Comparison of ENCODE assay signal across 26 cellular contexts in genomic region chr3:15873415-15873814, GRCh38.
"Had no signal": no experiment of that assay in that cellular context is flagged by ENCODE, and none has a peak within 500 bp of the region (broad histone marks: within the 10 kb centered on the region; RNA-seq: fewer than 3 reads in every experiment).

No MANE protein-coding gene starts in this region.

- H3K27ac ChIP-seq: stomach, suprapubic skin, testis, thoracic aorta, thyroid gland, tibial artery, tibial nerve, transverse colon, upper lobe of left lung, upper lobe of right lung, uterus, vagina had no signal

- H3K9me3 ChIP-seq: stomach, suprapubic skin, testis, thoracic aorta, thyroid gland, tibial artery, tibial nerve, transverse colon, upper lobe of left lung, upper lobe of right lung, uterus, vagina had no signal

- ATAC-seq: stimulated activated effector memory CD8-positive, alpha-beta T cell treated with anti-CD3 and anti-CD28 coated beads, Interleukin-12 subunit alpha, Interleukin-12 subunit beta, amount 100 ng/mL, for 72 hours; stimulated activated memory B cell treated with anti-CD40 and anti-IgM and Interleukin-4, amounts not matched to agents 10 μg/mL and 1 μg/mL and 100 μg/mL, for 72 hours; stimulated activated naive B cell treated with anti-CD40 and anti-IgM and Interleukin-4, amounts not matched to agents 10 μg/mL and 1 μg/mL and 100 μg/mL, for 72 hours; stimulated activated naive CD8-positive, alpha-beta T cell treated with anti-CD3 and anti-CD28 coated beads, Interleukin-15, amount 100 ng/mL, for 72 hours; stimulated activated naive CD8-positive, alpha-beta T cell treated with anti-CD3 and anti-CD28 coated beads, Interleukin-15, Interleukin-2, amounts not matched to agents 100 U/mL and 50 U/mL, for 24 hours; upper lobe of right lung had no signal

- H3K27me3 ChIP-seq: stomach, suprapubic skin, testis, thyroid gland, tibial artery, tibial nerve, transverse colon, upper lobe of left lung, upper lobe of right lung, uterus, vagina had no signal

- DNase-seq: stimulated activated CD4-positive, alpha-beta T cell treated with anti-CD3 and anti-CD28 coated beads, Interleukin-2, amount 100 ng/mL, for 24 hours; stimulated activated CD4-positive, alpha-beta T cell treated with anti-CD3 and anti-CD28 coated beads, Interleukin-2, amount 100 ng/mL, for 48 hours; stimulated activated CD4-positive, alpha-beta T cell treated with anti-CD3 and anti-CD28 coated beads, Interleukin-4, amount 100 ng/mL, for 1 hour; stimulated activated CD4-positive, alpha-beta T cell treated with anti-CD3 and anti-CD28 coated beads, Interleukin-4, amount 100 ng/mL, for 24 hours; stimulated activated CD8-positive, alpha-beta memory T cell treated with anti-CD3 and anti-CD28 coated beads, Interleukin-4, amount 100 ng/mL, for 48 hours; stimulated activated naive B cell treated with anti-CD40 and anti-IgM and Interleukin-4, amounts not matched to agents 10 μg/mL and 1 μg/mL and 100 μg/mL, for 72 hours; stimulated activated naive CD4-positive, alpha-beta T cell treated with Interleukin-2 at 50 U/mL for 16 hours; stimulated activated naive CD8-positive, alpha-beta T cell treated with anti-CD3 and anti-CD28 coated beads, Interleukin-15, amount 100 ng/mL, for 72 hours; stimulated activated naive CD8-positive, alpha-beta T cell treated with anti-CD3 and anti-CD28 coated beads, Interleukin-15, Interleukin-2, amounts not matched to agents 100 U/mL and 50 U/mL, for 24 hours; stomach; substantia nigra; testis; thyroid gland; tibial artery; transverse colon; trophoblast cell; upper lobe of left lung; upper lobe of right lung; uterus had no signal

- FAIRE-seq: urothelium cell line had no signal

- H3K4me3 ChIP-seq: stomach, suprapubic skin, testis, thoracic aorta, thyroid gland, tibial artery, tibial nerve, transverse colon, upper lobe of left lung, upper lobe of right lung, uterus, vagina had no signal

- H3K4me1 ChIP-seq: stomach, suprapubic skin, testis, thyroid gland, tibial artery, tibial nerve, transverse colon, upper lobe of left lung, upper lobe of right lung, uterus, vagina had no signal

- H3K36me3 ChIP-seq: stomach, suprapubic skin, thoracic aorta, thyroid gland, tibial artery, transverse colon, upper lobe of left lung, upper lobe of right lung, uterus, vagina had no signal
